ENCODE assay signal across 1 cellular context in genomic region chr14:104604461-104605449, GRCh38.
A peak's percentile ranks its signal among the peaks of the same experiment; 100 is the strongest.
TF ChIP-seq lines count a peak whose summit lies in the region.

TSS of gene TMEM179 (minus strand) at chr14:104604772. CDS start at chr14:104604741, 31 bp downstream.

TF ChIP-seq in K562, 482 proteins besides CTCF, POLR2A, EP300 and RAD21 (continued from another document and continues in another):
- TF ChIP-seq ZNF407 (IDR thresholded peaks at IDR 0.05; ENCODE audit: low read depth), result no peak
- TF ChIP-seq TEAD4 (IDR thresholded peaks at IDR 0.05; ENCODE audit: low read length), result no peak
- no peak for TF ChIP-seq TEAD4 (CRISPR knock-in tag; IDR thresholded peaks at IDR 0.05; ENCODE audit: borderline replicate concordance)
- TF ChIP-seq BHLHE40 (IDR thresholded peaks at IDR 0.05; ENCODE audit: low read length), result 0 out of 2 replicates have a peak, but pooled peaks have one; percentile 24
- peak; percentile 91 for TF ChIP-seq ZNF511 (CRISPR knock-in tag; IDR thresholded peaks at IDR 0.05)
- no peak for TF ChIP-seq ZNF518B (CRISPR knock-in tag; IDR thresholded peaks at IDR 0.05)
- TF ChIP-seq ZNF263 (CRISPR knock-in tag; IDR thresholded peaks at IDR 0.05; ENCODE audit: borderline replicate concordance), result 0 out of 2 replicates have a peak, but pooled peaks have one; percentile 24
- TF ChIP-seq PHB2 (IDR thresholded peaks at IDR 0.05; ENCODE audit: low read depth), result no peak
- TF ChIP-seq ZNF655 (CRISPR knock-in tag; IDR thresholded peaks at IDR 0.05), result no peak
- TF ChIP-seq ZNF586 (CRISPR knock-in tag; conservative IDR thresholded peaks at IDR 0.05), result no peak
- TF ChIP-seq SRSF9 (IDR thresholded peaks at IDR 0.05; ENCODE audit: borderline replicate concordance, low read depth, low read length), result no peak
- no peak for TF ChIP-seq HINFP (tag; conservative IDR thresholded peaks at IDR 0.05; ENCODE audit: low read depth)
- TF ChIP-seq ZNF134 (CRISPR knock-in tag; conservative IDR thresholded peaks at IDR 0.05), result no peak
- no peak for TF ChIP-seq POLR2B (IDR thresholded peaks at IDR 0.05; ENCODE audit: low read depth, partially characterized antibody)
- no peak for TF ChIP-seq TAF1 (IDR thresholded peaks at IDR 0.05; ENCODE audit: control insufficient read depth, extremely low read depth, insufficient read depth, low read length, severe bottlenecking)
- TF ChIP-seq MIER1 (IDR thresholded peaks at IDR 0.05; ENCODE audit: low read depth), result peak; percentile 85
- no peak for TF ChIP-seq NR2C2 (CRISPR knock-in tag; IDR thresholded peaks at IDR 0.05)
- TF ChIP-seq NR2C2 (tag; IDR thresholded peaks at IDR 0.05), result no peak
- no peak for TF ChIP-seq HDAC3 (IDR thresholded peaks at IDR 0.05; ENCODE audit: borderline replicate concordance, partially characterized antibody)
- TF ChIP-seq ZBTB7A (IDR thresholded peaks at IDR 0.05; ENCODE audit: borderline replicate concordance, control insufficient read depth, low read depth, low read length), result peak; percentile 14; the same call in 1 of the 2 replicates
- no peak for TF ChIP-seq PURB (CRISPR knock-in tag; IDR thresholded peaks at IDR 0.05; ENCODE audit: low read depth)
- no peak for TF ChIP-seq ZBTB33 (CRISPR knock-in tag; IDR thresholded peaks at IDR 0.05)
- no peak for TF ChIP-seq KLF16 (IDR thresholded peaks at IDR 0.05)
- peak; percentile 38 for TF ChIP-seq MEIS2 (IDR thresholded peaks at IDR 0.05; ENCODE audit: partially characterized antibody)
- 0 out of 4 replicates have a peak, but pooled peaks of 1 of the 2 experiments have one; percentile 12 for TF ChIP-seq RCOR1 (IDR thresholded peaks at IDR 0.05; ENCODE audit: borderline replicate concordance in 1 of 2, low read depth in 2 of 2, low read length in 2 of 2)
- no peak for TF ChIP-seq ZNF431 (CRISPR knock-in tag; IDR thresholded peaks at IDR 0.05)
- TF ChIP-seq EHMT2 (IDR thresholded peaks at IDR 0.05), result peak; percentile 88; the same call in 1 of the 2 replicates
- TF ChIP-seq ZNF121 (CRISPR knock-in tag; conservative IDR thresholded peaks at IDR 0.05), result no peak
- peak in 1 of 2 experiments; percentile 49; a peak in 1 of 4 replicates for TF ChIP-seq MAZ (CRISPR knock-in tag; conservative IDR thresholded peaks at IDR 0.05 in 1 of 2, IDR thresholded peaks at IDR 0.05 in 1 of 2)
- TF ChIP-seq MAX (CRISPR knock-in tag; IDR thresholded peaks at IDR 0.05), result 0 out of 2 replicates have a peak, but pooled peaks have one; percentile 4
- TF ChIP-seq PRMT5 (CRISPR knock-in tag; IDR thresholded peaks at IDR 0.05), result peak; percentile 67; the same call in 1 of the 2 replicates
- TF ChIP-seq REST (CRISPR knock-in tag; IDR thresholded peaks at IDR 0.05; ENCODE audit: low read depth), result peak; percentile 97
- no peak for TF ChIP-seq ZBTB43 (CRISPR knock-in tag; IDR thresholded peaks at IDR 0.05)
- no peak for TF ChIP-seq JUN (IDR thresholded peaks at IDR 0.05; ENCODE audit: borderline replicate concordance, low read depth, low read length)
- no peak for TF ChIP-seq JUN (CRISPR knock-in tag; IDR thresholded peaks at IDR 0.05; ENCODE audit: borderline replicate concordance)
